2 cellular contexts compared by ENCODE assay signal in the genomic region with DNA sequence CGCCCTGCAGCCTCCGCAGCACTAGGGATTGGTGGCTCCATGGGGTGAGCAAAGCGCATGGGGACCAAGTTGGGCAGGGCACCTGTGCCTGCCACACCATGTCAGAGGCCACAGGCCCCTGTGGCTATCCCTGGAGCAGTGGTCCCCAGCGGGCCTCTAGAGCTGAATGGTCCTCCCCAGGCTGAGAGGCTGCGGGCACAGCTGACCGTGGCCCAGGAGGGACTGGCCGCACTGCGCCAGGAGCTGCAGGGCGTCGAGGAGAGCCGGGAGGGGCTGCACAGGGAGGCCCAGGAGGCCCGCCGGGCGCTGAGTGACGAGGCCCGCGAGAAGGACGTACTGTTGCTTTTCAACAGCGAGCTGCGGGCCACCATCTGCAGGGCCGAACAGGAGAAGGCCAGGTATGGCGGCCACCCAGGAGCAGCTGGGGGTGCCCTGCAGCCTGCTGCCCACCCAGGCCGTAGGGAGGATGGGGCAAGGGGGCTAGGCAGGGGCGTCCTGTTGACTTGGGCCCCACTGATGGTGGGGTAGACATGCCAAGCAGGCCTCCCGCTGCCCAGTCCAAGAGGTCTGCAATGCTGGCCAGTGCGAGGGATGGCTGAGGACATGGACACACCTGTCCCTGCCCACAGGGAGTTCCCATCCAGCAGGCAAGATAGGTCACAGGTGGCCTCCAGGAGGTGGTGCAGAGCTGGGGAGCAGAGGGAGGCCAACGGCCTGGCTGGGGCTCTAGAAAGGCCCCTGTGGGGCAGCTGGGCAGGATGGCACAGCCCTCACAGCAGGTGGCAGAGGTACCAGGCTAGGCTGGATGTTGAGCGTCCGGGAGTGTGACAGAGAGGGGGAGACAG.
TF ChIP-seq lines count a peak whose summit lies in the region.

No MANE protein-coding gene starts in this region.

TF ChIP-seq in SK-N-SH, 30 proteins besides CTCF, POLR2A, EP300 and RAD21 (continued from another document):
- TF ChIP-seq, protein P1, sequence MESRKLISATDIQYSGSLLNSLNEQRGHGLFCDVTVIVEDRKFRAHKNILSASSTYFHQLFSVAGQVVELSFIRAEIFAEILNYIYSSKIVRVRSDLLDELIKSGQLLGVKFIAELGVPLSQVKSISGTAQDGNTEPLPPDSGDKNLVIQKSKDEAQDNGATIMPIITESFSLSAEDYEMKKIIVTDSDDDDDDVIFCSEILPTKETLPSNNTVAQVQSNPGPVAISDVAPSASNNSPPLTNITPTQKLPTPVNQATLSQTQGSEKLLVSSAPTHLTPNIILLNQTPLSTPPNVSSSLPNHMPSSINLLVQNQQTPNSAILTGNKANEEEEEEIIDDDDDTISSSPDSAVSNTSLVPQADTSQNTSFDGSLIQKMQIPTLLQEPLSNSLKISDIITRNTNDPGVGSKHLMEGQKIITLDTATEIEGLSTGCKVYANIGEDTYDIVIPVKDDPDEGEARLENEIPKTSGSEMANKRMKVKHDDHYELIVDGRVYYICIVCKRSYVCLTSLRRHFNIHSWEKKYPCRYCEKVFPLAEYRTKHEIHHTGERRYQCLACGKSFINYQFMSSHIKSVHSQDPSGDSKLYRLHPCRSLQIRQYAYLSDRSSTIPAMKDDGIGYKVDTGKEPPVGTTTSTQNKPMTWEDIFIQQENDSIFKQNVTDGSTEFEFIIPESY (IDR thresholded peaks at IDR 0.05; ENCODE audit: borderline replicate concordance, low read depth) = no peak
- TF ChIP-seq MEF2A (IDR thresholded peaks at IDR 0.05; ENCODE audit: borderline replicate concordance, low read depth) = no peak
- TF ChIP-seq TCF12 (IDR thresholded peaks at IDR 0.05) = no peak
- TF ChIP-seq, protein P2, sequence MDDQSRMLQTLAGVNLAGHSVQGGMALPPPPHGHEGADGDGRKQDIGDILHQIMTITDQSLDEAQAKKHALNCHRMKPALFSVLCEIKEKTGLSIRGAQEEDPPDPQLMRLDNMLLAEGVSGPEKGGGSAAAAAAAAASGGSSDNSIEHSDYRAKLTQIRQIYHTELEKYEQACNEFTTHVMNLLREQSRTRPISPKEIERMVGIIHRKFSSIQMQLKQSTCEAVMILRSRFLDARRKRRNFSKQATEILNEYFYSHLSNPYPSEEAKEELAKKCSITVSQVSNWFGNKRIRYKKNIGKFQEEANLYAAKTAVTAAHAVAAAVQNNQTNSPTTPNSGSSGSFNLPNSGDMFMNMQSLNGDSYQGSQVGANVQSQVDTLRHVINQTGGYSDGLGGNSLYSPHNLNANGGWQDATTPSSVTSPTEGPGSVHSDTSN (IDR thresholded peaks at IDR 0.05) = no peak
- TF ChIP-seq YY1 (IDR thresholded peaks at IDR 0.05; ENCODE audit: low read depth) = no peak
- TF ChIP-seq NRF1 (IDR thresholded peaks at IDR 0.05; ENCODE audit: low read depth, low read length) = no peak
- TF ChIP-seq SIN3A (IDR thresholded peaks at IDR 0.05; ENCODE audit: borderline replicate concordance, low read depth, low read length) = no peak
- TF ChIP-seq GATA2 (CRISPR knock-in tag; IDR thresholded peaks at IDR 0.05) = no peak
- TF ChIP-seq EZH2phosphoT487 (IDR thresholded peaks at IDR 0.05; ENCODE audit: borderline replicate concordance, low read depth) = no peak
- TF ChIP-seq POLR2AphosphoS5 (IDR thresholded peaks at IDR 0.05; ENCODE audit: low read depth, low read length) = no peak
- TF ChIP-seq, protein P3, sequence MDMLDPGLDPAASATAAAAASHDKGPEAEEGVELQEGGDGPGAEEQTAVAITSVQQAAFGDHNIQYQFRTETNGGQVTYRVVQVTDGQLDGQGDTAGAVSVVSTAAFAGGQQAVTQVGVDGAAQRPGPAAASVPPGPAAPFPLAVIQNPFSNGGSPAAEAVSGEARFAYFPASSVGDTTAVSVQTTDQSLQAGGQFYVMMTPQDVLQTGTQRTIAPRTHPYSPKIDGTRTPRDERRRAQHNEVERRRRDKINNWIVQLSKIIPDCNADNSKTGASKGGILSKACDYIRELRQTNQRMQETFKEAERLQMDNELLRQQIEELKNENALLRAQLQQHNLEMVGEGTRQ (IDR thresholded peaks at IDR 0.05; ENCODE audit: borderline replicate concordance, low read depth, low read length) = no peak
- no peak for TF ChIP-seq MXI1 (IDR thresholded peaks at IDR 0.05; ENCODE audit: low read depth, low read length)
TF ChIP-seq in SK-N-SH: peak in this region for 0.

TF ChIP-seq in SK-N-SH treated with all-trans-retinoic acid at 6 μM for 48 hours, 23 proteins besides CTCF, POLR2A, EP300 and RAD21 (continued from another document):
- TF ChIP-seq, protein P4, sequence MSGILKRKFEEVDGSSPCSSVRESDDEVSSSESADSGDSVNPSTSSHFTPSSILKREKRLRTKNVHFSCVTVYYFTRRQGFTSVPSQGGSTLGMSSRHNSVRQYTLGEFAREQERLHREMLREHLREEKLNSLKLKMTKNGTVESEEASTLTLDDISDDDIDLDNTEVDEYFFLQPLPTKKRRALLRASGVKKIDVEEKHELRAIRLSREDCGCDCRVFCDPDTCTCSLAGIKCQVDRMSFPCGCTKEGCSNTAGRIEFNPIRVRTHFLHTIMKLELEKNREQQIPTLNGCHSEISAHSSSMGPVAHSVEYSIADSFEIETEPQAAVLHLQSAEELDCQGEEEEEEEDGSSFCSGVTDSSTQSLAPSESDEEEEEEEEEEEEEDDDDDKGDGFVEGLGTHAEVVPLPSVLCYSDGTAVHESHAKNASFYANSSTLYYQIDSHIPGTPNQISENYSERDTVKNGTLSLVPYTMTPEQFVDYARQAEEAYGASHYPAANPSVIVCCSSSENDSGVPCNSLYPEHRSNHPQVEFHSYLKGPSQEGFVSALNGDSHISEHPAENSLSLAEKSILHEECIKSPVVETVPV (CRISPR knock-in tag; IDR thresholded peaks at IDR 0.05) = no peak
- TF ChIP-seq OSR1 (CRISPR knock-in tag; IDR thresholded peaks at IDR 0.05) = no peak
- TF ChIP-seq ISL1 (CRISPR knock-in tag; IDR thresholded peaks at IDR 0.05) = no peak
- TF ChIP-seq SNAI2 (CRISPR knock-in tag; IDR thresholded peaks at IDR 0.05) = no peak
- TF ChIP-seq BACH2 (CRISPR knock-in tag; IDR thresholded peaks at IDR 0.05; ENCODE audit: borderline replicate concordance) = no peak
- TF ChIP-seq ZNF70 (CRISPR knock-in tag; IDR thresholded peaks at IDR 0.05) = no peak
- TF ChIP-seq TCF4 (CRISPR knock-in tag; IDR thresholded peaks at IDR 0.05; ENCODE audit: borderline replicate concordance) = no peak
- no peak for TF ChIP-seq ZFP30 (CRISPR knock-in tag; IDR thresholded peaks at IDR 0.05)
- TF ChIP-seq, protein P5, sequence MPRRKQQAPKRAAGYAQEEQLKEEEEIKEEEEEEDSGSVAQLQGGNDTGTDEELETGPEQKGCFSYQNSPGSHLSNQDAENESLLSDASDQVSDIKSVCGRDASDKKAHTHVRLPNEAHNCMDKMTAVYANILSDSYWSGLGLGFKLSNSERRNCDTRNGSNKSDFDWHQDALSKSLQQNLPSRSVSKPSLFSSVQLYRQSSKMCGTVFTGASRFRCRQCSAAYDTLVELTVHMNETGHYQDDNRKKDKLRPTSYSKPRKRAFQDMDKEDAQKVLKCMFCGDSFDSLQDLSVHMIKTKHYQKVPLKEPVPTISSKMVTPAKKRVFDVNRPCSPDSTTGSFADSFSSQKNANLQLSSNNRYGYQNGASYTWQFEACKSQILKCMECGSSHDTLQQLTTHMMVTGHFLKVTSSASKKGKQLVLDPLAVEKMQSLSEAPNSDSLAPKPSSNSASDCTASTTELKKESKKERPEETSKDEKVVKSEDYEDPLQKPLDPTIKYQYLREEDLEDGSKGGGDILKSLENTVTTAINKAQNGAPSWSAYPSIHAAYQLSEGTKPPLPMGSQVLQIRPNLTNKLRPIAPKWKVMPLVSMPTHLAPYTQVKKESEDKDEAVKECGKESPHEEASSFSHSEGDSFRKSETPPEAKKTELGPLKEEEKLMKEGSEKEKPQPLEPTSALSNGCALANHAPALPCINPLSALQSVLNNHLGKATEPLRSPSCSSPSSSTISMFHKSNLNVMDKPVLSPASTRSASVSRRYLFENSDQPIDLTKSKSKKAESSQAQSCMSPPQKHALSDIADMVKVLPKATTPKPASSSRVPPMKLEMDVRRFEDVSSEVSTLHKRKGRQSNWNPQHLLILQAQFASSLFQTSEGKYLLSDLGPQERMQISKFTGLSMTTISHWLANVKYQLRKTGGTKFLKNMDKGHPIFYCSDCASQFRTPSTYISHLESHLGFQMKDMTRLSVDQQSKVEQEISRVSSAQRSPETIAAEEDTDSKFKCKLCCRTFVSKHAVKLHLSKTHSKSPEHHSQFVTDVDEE (CRISPR knock-in tag; IDR thresholded peaks at IDR 0.05) = no peak
- no peak for TF ChIP-seq PPARA (CRISPR knock-in tag; IDR thresholded peaks at IDR 0.05; ENCODE audit: borderline replicate concordance)
- no peak for TF ChIP-seq TOX (CRISPR knock-in tag; IDR thresholded peaks at IDR 0.05; ENCODE audit: borderline replicate concordance)
